ENCODE assay signal across 14 cellular contexts in the genomic region with DNA sequence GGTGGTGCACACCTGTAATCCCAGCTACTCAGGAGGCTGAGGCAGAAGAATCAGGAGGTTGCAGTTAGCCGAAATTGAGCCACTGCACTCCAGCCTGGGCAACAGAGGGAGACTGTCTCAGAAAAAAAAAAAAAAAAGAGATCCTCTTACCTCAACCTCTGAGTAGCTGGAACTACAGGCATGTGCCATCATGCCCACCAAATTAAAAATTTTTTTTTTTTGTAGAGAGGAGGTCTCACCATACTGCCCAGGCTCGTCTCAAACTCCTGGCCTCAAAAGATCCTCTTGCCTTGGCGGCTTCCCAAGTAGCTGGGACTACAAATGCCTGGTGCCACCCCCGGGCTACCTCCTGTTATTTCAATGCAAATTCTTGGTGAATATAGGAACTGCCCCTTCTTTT. TPM values are rescaled to one million over a fixed set of nuclear protein-coding genes. Genes with fewer than 3 reads are reported as not detected.
A peak's percentile ranks its signal among the peaks of the same experiment; 100 is the strongest.
DNase-seq lines count a peak whose midpoint lies in the region; ATAC-seq and TF ChIP-seq lines count a peak whose summit lies in the region.
"Had no signal": no experiment of that assay in that cellular context is flagged by ENCODE, and none has a peak within 500 bp of the region (broad histone marks: within the 10 kb centered on the region; RNA-seq: fewer than 3 reads in every experiment).

No MANE protein-coding gene starts in this region.

- CTCF ChIA-PET in CD4-positive, alpha-beta T cell (lab: Charles Lee), result interaction anchor here (1.4 kb wide), 1 partner anchor 854 kb away, joined by 4 read pairs; no protein-coding TSS in a partner anchor
- CTCF ChIA-PET in HCT116 (lab: Charles Lee), result interaction anchor here (1.4 kb wide), 1 partner anchor 170 kb away, joined by 3 read pairs; no protein-coding TSS in a partner anchor
- CTCF ChIA-PET in activated CD4-positive, alpha-beta memory T cell treated with anti-CD3 and anti-CD28 coated beads for 36 hours (lab: Charles Lee), result interaction anchor here (1.0 to 2.0 kb wide), 3 partner anchors 29 to 170 kb away, joined by 5 to 10 read pairs (median 8); no protein-coding TSS in a partner anchor

- TF ChIP-seq CTCF in CD4-positive, alpha-beta T cell (IDR thresholded peaks at IDR 0.05), result no peak
- TF ChIP-seq CTCF in HCT116 (IDR thresholded peaks at IDR 0.05 in 2 of 3, conservative IDR thresholded peaks at IDR 0.05 in 1 of 3; ENCODE audit: borderline replicate concordance in 1 of 3, insufficient read depth in 1 of 3, low read depth in 2 of 3, low read length in 2 of 3) (no peak), endothelial cell (IDR thresholded peaks at IDR 0.05; ENCODE audit: unreplicated experiment) (no peak)

- peaks cover 0 to 12% of the 10 kb centered on the region in 2 experiments; a peak in 1 of 4 replicates for H3K4me1 ChIP-seq in HCT116 (ENCODE audit: control insufficient read depth in 1 of 2, insufficient read depth in 2 of 2, low read length in 2 of 2)

- H3K4me3 ChIP-seq in HCT116 (replicated peaks in 1 of 2; ENCODE audit: low read depth in 1 of 2, low read length in 2 of 2), result peak overlapping the region; percentile 90 to 99; a peak in 3 of 4 replicates

- TF ChIP-seq RAD21 in HCT116 (IDR thresholded peaks at IDR 0.05; ENCODE audit: low read depth), result no peak

- POLR2A ChIA-PET in CD4-positive, alpha-beta T cell (lab: Charles Lee), result interaction anchor here (1.0 to 1.5 kb wide), 2 partner anchors 8 to 579 kb away, joined by 3 to 7 read pairs; no protein-coding TSS in a partner anchor
- POLR2A ChIA-PET in HCT116 (lab: Charles Lee), result no interaction called here
- POLR2A ChIA-PET in activated CD4-positive, alpha-beta memory T cell treated with anti-CD3 and anti-CD28 coated beads for 36 hours (lab: Charles Lee), result interaction anchor here (0.6 kb wide), 1 partner anchor 63 kb away, joined by 3 read pairs; no protein-coding TSS in a partner anchor

- no peaks in the 10 kb centered on the region for H3K9me3 Mint-ChIP-seq in CD4-positive, alpha-beta T cell
- no peaks in the 10 kb centered on the region for H3K9me3 Mint-ChIP-seq in activated CD4-positive, alpha-beta memory T cell treated with anti-CD3 and anti-CD28 coated beads for 36 hours
- peaks cover 0 to 4% (median 0%) of the 10 kb centered on the region in 7 donors for H3K9me3 Mint-ChIP-seq in naive B cell
- H3K9me3 Mint-ChIP-seq in endothelial cell (ENCODE audit: unreplicated experiment), result no peaks in the 10 kb centered on the region

- H3K27ac Mint-ChIP-seq in CD4-positive, alpha-beta T cell, result peak overlapping the region; percentile 94
- no peak overlapping the region for H3K27ac Mint-ChIP-seq in activated CD4-positive, alpha-beta memory T cell treated with anti-CD3 and anti-CD28 coated beads for 36 hours
- peak overlapping the region in 1 of 6 donors; percentile 16 for H3K27ac Mint-ChIP-seq in naive B cell
- no peak overlapping the region for H3K27ac Mint-ChIP-seq in endothelial cell (ENCODE audit: unreplicated experiment)

- RAD21 ChIA-PET in HCT116 (lab: Charles Lee; ENCODE audit: low non-redundant PET in 1 of 2, low total read pairs in 2 of 2, uncharacterized antibody in 2 of 2, unreplicated experiment in 2 of 2), result no interaction called here

- H3K9me2 ChIP-seq in HCT116 (ENCODE audit: insufficient read depth), result no peaks in the 10 kb centered on the region

- peaks cover 3% of the 10 kb centered on the region for H3K27me3 Mint-ChIP-seq in CD4-positive, alpha-beta T cell
- H3K27me3 Mint-ChIP-seq in activated CD4-positive, alpha-beta memory T cell treated with anti-CD3 and anti-CD28 coated beads for 36 hours, result peaks cover 7% of the 10 kb centered on the region
- H3K27me3 Mint-ChIP-seq in naive B cell (peaks cover 0 to 14% (median 2%) of the 10 kb centered on the region in 3 donors), endothelial cell (ENCODE audit: unreplicated experiment) (peaks cover 1% of the 10 kb centered on the region)

- peak overlapping the region; percentile 70 for H3K4me2 ChIP-seq in HCT116 (ENCODE audit: low read length)

- peaks cover 3% of the 10 kb centered on the region; the same call in 1 of the 2 replicates for H4K20me1 ChIP-seq in HCT116 (ENCODE audit: insufficient read depth)

- no peak overlapping the region for H3K27ac ChIP-seq in CD4-positive, alpha-beta T cell (ENCODE audit: low read depth, low read length)
- H3K27ac ChIP-seq in HCT116 (ENCODE audit: low read depth, low read length) (no peak overlapping the region), substantia nigra (ENCODE audit: low read depth, low read length, poor library complexity, severe bottlenecking) (no peak overlapping the region)

- TF ChIP-seq POLR2A in HCT116 (IDR thresholded peaks at IDR 0.05; ENCODE audit: borderline replicate concordance, extremely low read depth, insufficient read depth, insufficient read length), result no peak

- H3K9me3 ChIP-seq in CD4-positive, alpha-beta T cell (ENCODE audit: control insufficient read depth, low read length), result no peaks in the 10 kb centered on the region
- no peaks in the 10 kb centered on the region for H3K9me3 ChIP-seq in HCT116 (ENCODE audit: control insufficient read depth in 1 of 2, insufficient read depth in 1 of 2, low read depth in 1 of 2, low read length in 2 of 2)
- H3K9me3 ChIP-seq: spleen had no signal

- no peak overlapping the region for H2AFZ ChIP-seq in HCT116 (ENCODE audit: low read depth, low read length, poor library complexity, severe bottlenecking)

- 0 out of 2 replicates have a peak overlapping the region, but pooled peaks have one; percentile 98 for H3K9ac ChIP-seq in HCT116 (ENCODE audit: low read length)

- intact Hi-C loops in CD4-positive, alpha-beta T cell (cut with DNase I, micrococcal nuclease), result loop anchor here in 1 of 2 experiments (2.0 to 10.0 kb wide), 7 partner anchors 321 to 1353 kb away; a partner anchor contains a TSS
- intact Hi-C loops in HCT116 (cut with micrococcal nuclease), result no loop called here
- intact Hi-C loops in activated CD4-positive, alpha-beta memory T cell treated with anti-CD3 and anti-CD28 coated beads for 36 hours (cut with micrococcal nuclease), result no loop called here

- peaks cover 7 to 14% of the 10 kb centered on the region in 2 experiments; a peak in 3 of 4 replicates for H3K36me3 ChIP-seq in HCT116 (ENCODE audit: control insufficient read depth in 1 of 2, insufficient read depth in 2 of 2, low read length in 2 of 2)

- no TSS peak for BruUV-seq in HCT116 (replicated peaks; lab: Mats Ljungman, UMichigan)

- no peaks in the 10 kb centered on the region for H3K27me3 ChIP-seq in CD4-positive, alpha-beta T cell (ENCODE audit: control insufficient read depth, insufficient read depth, low read length)
- no peaks in the 10 kb centered on the region for H3K27me3 ChIP-seq in HCT116 (ENCODE audit: insufficient read depth, low read length)

- H3K4me3 Mint-ChIP-seq in CD4-positive, alpha-beta T cell, result peak overlapping the region; percentile 98
- H3K4me3 Mint-ChIP-seq in activated CD4-positive, alpha-beta memory T cell treated with anti-CD3 and anti-CD28 coated beads for 36 hours, result peak overlapping the region; percentile 46
- H3K4me3 Mint-ChIP-seq in naive B cell (peak overlapping the region; percentile 29 to 100 (median 56)), endothelial cell (ENCODE audit: unreplicated experiment) (no peak overlapping the region)

- peaks cover 44% of the 10 kb centered on the region for H3K4me1 Mint-ChIP-seq in CD4-positive, alpha-beta T cell (ENCODE audit: low read depth)
- peaks cover 35% of the 10 kb centered on the region for H3K4me1 Mint-ChIP-seq in activated CD4-positive, alpha-beta memory T cell treated with anti-CD3 and anti-CD28 coated beads for 36 hours (ENCODE audit: low read depth)
- peaks cover 23 to 33% (median 25%) of the 10 kb centered on the region in 3 donors for H3K4me1 Mint-ChIP-seq in naive B cell
- peaks cover 14% of the 10 kb centered on the region for H3K4me1 Mint-ChIP-seq in endothelial cell (ENCODE audit: unreplicated experiment)

- no peak for DNase-seq in CD4-positive, alpha-beta T cell
- no peak for DNase-seq in HCT116 (ENCODE audit: low read depth, low spot score)
- DNase-seq in activated CD4-positive, alpha-beta memory T cell treated with anti-CD3 and anti-CD28 coated beads for 36 hours, result no peak
- DNase-seq in naive B cell, result no peak
- DNase-seq in substantia nigra (lab: John Stamatoyannopoulos, UW), result no peak
- DNase-seq in NCI-H1417 treated with DMSO at 0.1 percent for 48 hours (lab: John Stamatoyannopoulos, UW), result no peak
- no peak for DNase-seq in NOMO-1 (lab: John Stamatoyannopoulos, UW; ENCODE audit: unreplicated experiment in 2 of 2)
- DNase-seq in endothelial cell (ENCODE audit: low spot score), result no peak
- DNase-seq: activated CD8-positive, alpha-beta memory T cell treated with anti-CD3 and anti-CD28 coated beads, Interleukin-2, amount 50 U/mL, for 4 hours; H7; NCI-H2081 treated with DMSO at 0.1 percent for 48 hours; SHP77; spleen; stimulated activated naive CD4-positive, alpha-beta T cell treated with Interleukin-2 at 50 U/mL for 16 hours had no signal

- peaks cover 50% of the 10 kb centered on the region for H3K36me3 Mint-ChIP-seq in CD4-positive, alpha-beta T cell (ENCODE audit: low read depth)
- peaks cover 20% of the 10 kb centered on the region for H3K36me3 Mint-ChIP-seq in activated CD4-positive, alpha-beta memory T cell treated with anti-CD3 and anti-CD28 coated beads for 36 hours
- H3K36me3 Mint-ChIP-seq in naive B cell (peaks cover 0 to 8% of the 10 kb centered on the region in 2 donors), endothelial cell (ENCODE audit: low read depth, unreplicated experiment) (peaks cover 4% of the 10 kb centered on the region)

- no peak for ATAC-seq in CD4-positive, alpha-beta T cell (ENCODE audit: poor library complexity)
- ATAC-seq in HCT116 (no peak), naive B cell (ENCODE audit: low read depth in 2 of 2) (no peak)

- peaks cover 65% of the 10 kb centered on the region for H3K79me2 ChIP-seq in HCT116 (ENCODE audit: insufficient read depth, low read length)

TF ChIP-seq in HCT116, 20 proteins besides CTCF, POLR2A, EP300 and RAD21:
- TF ChIP-seq CEBPB (IDR thresholded peaks at IDR 0.05; ENCODE audit: low read depth), result no peak
- no peak for TF ChIP-seq ZFX (IDR thresholded peaks at IDR 0.05)
- TF ChIP-seq SIN3A (IDR thresholded peaks at IDR 0.05; ENCODE audit: low read depth), result no peak
- no peak for TF ChIP-seq EGR1 (IDR thresholded peaks at IDR 0.05; ENCODE audit: low read depth)
- no peak for TF ChIP-seq ZNF274 (IDR thresholded peaks at IDR 0.05; ENCODE audit: low read depth, low read length)
- TF ChIP-seq, protein P1, sequence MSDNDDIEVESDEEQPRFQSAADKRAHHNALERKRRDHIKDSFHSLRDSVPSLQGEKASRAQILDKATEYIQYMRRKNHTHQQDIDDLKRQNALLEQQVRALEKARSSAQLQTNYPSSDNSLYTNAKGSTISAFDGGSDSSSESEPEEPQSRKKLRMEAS (IDR thresholded peaks at IDR 0.05), result no peak
- TF ChIP-seq EZH2 (IDR thresholded peaks at IDR 0.05), result no peak
- no peak for TF ChIP-seq JUND (IDR thresholded peaks at IDR 0.05)
- no peak for TF ChIP-seq CBX3 (IDR thresholded peaks at IDR 0.05; ENCODE audit: low read depth)

RNA-seq across cellular contexts. Expression of a gene that starts 1.5 kb away (rescaled TPM):
- 10 to 100 TPM; 19.5 to 19.7 TPM for total RNA-seq in CD4-positive, alpha-beta T cell
- total RNA-seq in HCT116 (2021; ENCODE audit: unreplicated experiment) (41.3 TPM), endothelial cell (ENCODE audit: unreplicated experiment) (27.1 TPM)
- 24.3 and 25.3 TPM in 2 replicates for polyA plus RNA-seq in HCT116 (2012)
- 10 to 100 TPM; 40.9 to 48.1 TPM for total RNA-seq in activated CD4-positive, alpha-beta memory T cell treated with anti-CD3 and anti-CD28 coated beads for 36 hours
- 10 to 100 TPM; 10.9 to 28.7 (median 23.9) TPM for polyA plus RNA-seq in naive B cell (ENCODE audit: low read depth in 6 of 6)
